20 cellular contexts compared by ENCODE assay signal in the genomic region with DNA sequence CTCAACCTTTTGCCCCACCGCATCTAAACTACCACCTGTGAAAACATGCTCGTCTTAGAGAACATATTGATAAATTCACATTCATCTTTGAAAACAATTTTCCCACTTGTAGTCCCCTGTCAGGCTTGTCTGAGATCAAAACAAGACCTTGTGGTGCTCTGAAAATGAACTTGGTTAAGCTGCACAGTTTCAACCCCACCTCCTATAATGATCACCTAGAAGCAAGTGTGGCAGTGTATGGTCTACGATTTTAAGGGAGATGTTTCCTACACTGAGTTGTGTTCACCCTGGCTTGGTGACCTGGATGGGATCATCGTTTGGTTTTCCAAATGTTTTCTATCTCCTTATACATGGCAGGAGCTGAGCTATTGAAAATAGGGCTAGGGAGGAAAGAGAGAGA.
DNase-seq lines count a peak whose midpoint lies in the region; ATAC-seq, FAIRE-seq and TF ChIP-seq lines count a peak whose summit lies in the region.
"Had no signal": no experiment of that assay in that cellular context is flagged by ENCODE, and none has a peak within 500 bp of the region (broad histone marks: within the 10 kb centered on the region; RNA-seq: fewer than 3 reads in every experiment).

No MANE protein-coding gene starts in this region.

- peak; percentile 51 for ATAC-seq in GM12878
- ATAC-seq in activated T-helper 17 cell treated with anti-CD3 and anti-CD28 coated beads, Interleukin-2, amount 50 U/mL, for 72 hours (replicated peaks) = no peak
- ATAC-seq: GM23338 had no signal

- FAIRE-seq in GM12878 (lab: Jason Lieb, UNC) = no peak
- FAIRE-seq: GM12891, GM18507, H54 had no signal

- H3K27me3 Mint-ChIP-seq in activated T-helper 17 cell treated with anti-CD3 and anti-CD28 coated beads, Interleukin-2, amount 50 U/mL, for 72 hours = peaks cover 3% of the 10 kb centered on the region
- H3K27me3 Mint-ChIP-seq: CD4-positive, alpha-beta memory T cell had no signal

- H3K79me2 ChIP-seq in GM12878 (ENCODE audit: control insufficient read depth, insufficient read depth, low read length) = no peaks in the 10 kb centered on the region

- no peak overlapping the region for H3K27ac Mint-ChIP-seq in activated T-helper 17 cell treated with anti-CD3 and anti-CD28 coated beads, Interleukin-2, amount 50 U/mL, for 72 hours
- H3K27ac Mint-ChIP-seq: CD4-positive, alpha-beta memory T cell; GM23338; HFFc6 had no signal

- in situ Hi-C loops in GM12878 (cut with MboI) = no loop called here

- H2AFZ ChIP-seq in GM12878 (ENCODE audit: control insufficient read depth, low read depth, low read length) = no peak overlapping the region
- H2AFZ ChIP-seq: GM23338 had no signal

- H3K4me1 ChIP-seq in GM12878 (ENCODE audit: control insufficient read depth, insufficient read depth, low read length) = no peaks in the 10 kb centered on the region
- H3K4me1 ChIP-seq: HAP-1 had no signal

- no peaks in the 10 kb centered on the region for H3K4me1 Mint-ChIP-seq in activated T-helper 17 cell treated with anti-CD3 and anti-CD28 coated beads, Interleukin-2, amount 50 U/mL, for 72 hours
- H3K4me1 Mint-ChIP-seq: CD4-positive, alpha-beta memory T cell; GM23338 had no signal

- no peak overlapping the region for H3K4me3 Mint-ChIP-seq in activated T-helper 17 cell treated with anti-CD3 and anti-CD28 coated beads, Interleukin-2, amount 50 U/mL, for 72 hours
- H3K4me3 Mint-ChIP-seq: CD4-positive, alpha-beta memory T cell; GM23338; HFFc6 had no signal

- intact Hi-C loops in GM12878 (cut with micrococcal nuclease; ENCODE audit: unreplicated experiment) = no loop called here

- BruUV-seq in GM12878 (replicated peaks; lab: Mats Ljungman, UMichigan) = no TSS peak

- H4K20me1 ChIP-seq in GM12878 (ENCODE audit: control insufficient read depth, insufficient read depth) = no peaks in the 10 kb centered on the region

- H3K9me3 Mint-ChIP-seq in activated T-helper 17 cell treated with anti-CD3 and anti-CD28 coated beads, Interleukin-2, amount 50 U/mL, for 72 hours = peaks cover 9% of the 10 kb centered on the region

- H3K27ac ChIP-seq in GM12878 (ENCODE audit: control insufficient read depth, insufficient read depth) = no peak overlapping the region

- no peak overlapping the region for H3K4me3 ChIP-seq in GM12878
- H3K4me3 ChIP-seq: GM23338, HAP-1 had no signal

- TF ChIP-seq CTCF in GM12878 (IDR thresholded peaks at IDR 0.05 in 2 of 3, conservative IDR thresholded peaks at IDR 0.05 in 1 of 3; ENCODE audit: control insufficient read depth in 2 of 3, extremely low read depth in 1 of 3, insufficient read depth in 1 of 3, low read depth in 3 of 3, low read length in 3 of 3) = no peak

- H3K9me3 ChIP-seq in GM12878 (replicated peaks; ENCODE audit: control insufficient read depth, insufficient read depth, low read length) = no peaks in the 10 kb centered on the region
- H3K9me3 ChIP-seq: HAP-1 had no signal

- TF ChIP-seq RAD21 in GM12878 (IDR thresholded peaks at IDR 0.05; ENCODE audit: insufficient read depth, low read depth, low read length) = no peak

- no peaks in the 10 kb centered on the region for H3K27me3 ChIP-seq in GM12878 (replicated peaks in 1 of 2; ENCODE audit: control insufficient read depth in 2 of 2, insufficient read depth in 2 of 2, low read length in 1 of 2)

- H3K4me2 ChIP-seq in GM12878 (ENCODE audit: control insufficient read depth, insufficient read depth) = no peak overlapping the region
- H3K4me2 ChIP-seq: GM23338 had no signal

- SMC1A ChIA-PET in GM12878 (lab: Charles Lee; ENCODE audit: uncharacterized antibody, unreplicated experiment) = interaction anchor here (0.8 kb wide), 1 partner anchor 12 kb away, joined by 3 read pairs; no protein-coding TSS in a partner anchor

- no peak for TF ChIP-seq POLR2A in GM12878 (IDR thresholded peaks at IDR 0.05; ENCODE audit: low read depth, low read length)

- 16% methylated on average over 4 of the region's 4 CpGs for WGBS in GM12878 (ENCODE audit: insufficient coverage, insufficient replicate concordance, low lambda C conversion rate, missing lambda C conversion rate)

- peak; percentile 27 for DNase-seq in NCI-H69 (lab: John Stamatoyannopoulos, UW)
- peak; percentile 25 for DNase-seq in NCI-H748 treated with DMSO at 0.1 percent for 48 hours (lab: John Stamatoyannopoulos, UW)
- no peak for DNase-seq in GM12878 (ENCODE audit: low read depth, low spot score)
- no peak for DNase-seq in stimulated activated CD4-positive, alpha-beta T cell treated with anti-CD3 and anti-CD28 coated beads, Interleukin-4, amount 100 ng/mL, for 1 hour
- no peak for DNase-seq in DMS153 treated with DMSO at 0.1 percent for 48 hours (lab: John Stamatoyannopoulos, UW; ENCODE audit: unreplicated experiment)
- DNase-seq: C1 segment of cervical spinal cord; Calu3; CD4-positive, alpha-beta memory T cell; COR-L47; DMS153; DMS79; EL; GDM1; HFFc6 had no signal

- H3K36me3 ChIP-seq in GM12878 (ENCODE audit: control insufficient read depth in 2 of 2, insufficient read depth in 2 of 2, low read length in 1 of 2) = no peaks in the 10 kb centered on the region
- H3K36me3 ChIP-seq: HAP-1 had no signal

- CTCF ChIA-PET in GM12878 (lab: Yijun Ruan, JAX) = interaction anchor here (0.6 kb wide), 1 partner anchor 429 kb away, joined by 3 read pairs; no protein-coding TSS in a partner anchor

- POLR2A ChIA-PET in GM12878 (lab: Charles Lee) = interaction anchor here (0.5 to 0.6 kb wide), 2 partner anchors 24 to 33 kb away, joined by 3 to 4 read pairs; no protein-coding TSS in a partner anchor

- H3K9ac ChIP-seq in GM12878 (ENCODE audit: control insufficient read depth, insufficient read depth, low read length) = no peak overlapping the region

- H3K36me3 Mint-ChIP-seq in activated T-helper 17 cell treated with anti-CD3 and anti-CD28 coated beads, Interleukin-2, amount 50 U/mL, for 72 hours (ENCODE audit: low read depth) = no peaks in the 10 kb centered on the region
- H3K36me3 Mint-ChIP-seq: CD4-positive, alpha-beta memory T cell had no signal

- no peak for TF ChIP-seq EP300 in GM12878 (IDR thresholded peaks at IDR 0.05; ENCODE audit: borderline replicate concordance in 1 of 2, control insufficient read depth in 1 of 2, low read depth in 2 of 2, low read length in 2 of 2)

- RAD21 ChIA-PET in GM12878 (lab: Charles Lee; ENCODE audit: unreplicated experiment) = no interaction called here

TF ChIP-seq in GM12878, 131 proteins besides CTCF, POLR2A, EP300 and RAD21:
- TF ChIP-seq CHD1 (IDR thresholded peaks at IDR 0.05; ENCODE audit: low read depth, low read length) = no peak
- no peak for TF ChIP-seq BCL11A (IDR thresholded peaks at IDR 0.05; ENCODE audit: low read depth, low read length)
- TF ChIP-seq STAT3 (IDR thresholded peaks at IDR 0.05; ENCODE audit: low read depth, low read length) = no peak
- TF ChIP-seq ZNF207 (IDR thresholded peaks at IDR 0.05; ENCODE audit: borderline replicate concordance) = no peak

Comparison
In these comparisons a context has a peak if more than half of its experiments do, and no peak if none do; other contexts are left out.
1. DNase-seq: peak in NCI-H69 (single experiment) and NCI-H748 treated with DMSO at 0.1 percent for 48 hours (single experiment); none in GM12878 (single experiment), stimulated activated CD4-positive, alpha-beta T cell treated with anti-CD3 and anti-CD28 coated beads, Interleukin-4, amount 100 ng/mL, for 1 hour (single experiment) and DMS153 treated with DMSO at 0.1 percent for 48 hours (single experiment).